In the genomic region with DNA sequence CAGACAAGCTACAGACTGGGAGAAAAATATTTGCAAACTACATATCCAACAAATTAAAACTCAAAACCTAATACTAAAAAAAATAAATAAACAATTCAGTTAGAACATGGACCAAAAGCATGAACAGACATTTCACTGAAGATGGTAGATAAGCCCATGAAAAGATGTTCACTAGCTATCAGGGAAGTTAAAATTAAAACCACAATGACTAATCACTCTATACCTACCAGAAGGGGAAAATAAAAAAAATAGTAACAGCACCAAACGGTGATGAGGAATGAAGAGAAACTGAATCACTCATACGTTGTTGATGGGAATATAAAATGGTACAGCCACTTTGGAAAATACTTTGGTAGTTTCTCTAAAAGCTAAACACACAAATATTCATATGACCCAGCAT, we compare ENCODE assay signal across 22 cellular contexts. TPM values are rescaled to one million over a fixed set of nuclear protein-coding genes. Genes with fewer than 3 reads are reported as not detected.
DNase-seq lines count a peak whose midpoint lies in the region; ATAC-seq and TF ChIP-seq lines count a peak whose summit lies in the region.
"Had no signal": no experiment of that assay in that cellular context is flagged by ENCODE, and none has a peak within 500 bp of the region (broad histone marks: within the 10 kb centered on the region; RNA-seq: fewer than 3 reads in every experiment).

No MANE protein-coding gene starts in this region.

- intact Hi-C loops in left colon (cut with DNase I, micrococcal nuclease): no loop called here

- peak overlapping the region; percentile 49 for H3K27ac ChIP-seq in KOPT-K1 (ENCODE audit: low read depth, low read length, poor library complexity, severe bottlenecking)
- H3K27ac ChIP-seq: cardiac muscle cell, esophagus muscularis mucosa, SK-N-MC, skin epidermis had no signal

- H3K36me3 ChIP-seq in KOPT-K1 (ENCODE audit: insufficient read depth, low read length): no peaks in the 10 kb centered on the region
- H3K36me3 ChIP-seq: cardiac muscle cell, esophagus muscularis mucosa had no signal

- peaks cover 18% of the 10 kb centered on the region for H3K9me3 ChIP-seq in KOPT-K1 (ENCODE audit: insufficient read depth, low read length, poor library complexity, severe bottlenecking)

- peak; percentile 15 for DNase-seq in EL
- peak; percentile 17 for DNase-seq in SW480 (ENCODE audit: low spot score)
- peak; percentile 58 to 72 for DNase-seq in erythroblast (lab: John Stamatoyannopoulos, UW)
- DNase-seq in left colon: no peak
- DNase-seq in NCI-H1092 treated with DMSO at 0.1 percent for 48 hours (lab: John Stamatoyannopoulos, UW): no peak
- no peak for DNase-seq in Ammon's horn (ENCODE audit: low spot score)
- DNase-seq: activated T-cell treated with anti-CD3 and anti-CD28 coated beads, Interleukin-2, amount 50 U/mL, for 4 hours; CD8-positive, alpha-beta memory T cell; DMS79; immature natural killer cell; NCI-H1105; NCI-H69; stimulated activated CD4-positive, alpha-beta T cell treated with anti-CD3 and anti-CD28 coated beads, Interleukin-4, amount 100 ng/mL, for 24 hours had no signal

- no peak for TF ChIP-seq POLR2A in erythroblast (IDR thresholded peaks at IDR 0.05; ENCODE audit: low read length)

- no peak for ATAC-seq in GM21423 (IDR thresholded peaks at IDR 0.05; ENCODE audit: unreplicated experiment)
- ATAC-seq in left colon: no peak
- ATAC-seq: HepG2; natural killer cell treated with Interleukin-12 subunit alpha and Interleukin-12 subunit beta and Interleukin-15 and Interleukin-18, amount 100 ng/mL, for 72 hours; Panc1 had no signal

RNA-seq across cellular contexts. Expression of a gene that starts 31.1 kb away (rescaled TPM):
- 10 to 100 TPM; 80.8 to 90.9 TPM for total RNA-seq in left colon

RNA-seq across cellular contexts. Expression of a gene that starts 52.7 kb away (rescaled TPM):
- 100 to 1,000 TPM; 115 to 134 TPM for total RNA-seq in left colon

Comparison
In these comparisons a context has a peak if more than half of its experiments do, and no peak if none do; other contexts are left out.
1. DNase-seq: peak in EL (single experiment), SW480 (single experiment) and erythroblast (2 of 2); none in left colon (0 of 2), NCI-H1092 treated with DMSO at 0.1 percent for 48 hours (single experiment) and Ammon's horn (single experiment).